Comparison of ENCODE assay signal across 14 cellular contexts in the genomic region with DNA sequence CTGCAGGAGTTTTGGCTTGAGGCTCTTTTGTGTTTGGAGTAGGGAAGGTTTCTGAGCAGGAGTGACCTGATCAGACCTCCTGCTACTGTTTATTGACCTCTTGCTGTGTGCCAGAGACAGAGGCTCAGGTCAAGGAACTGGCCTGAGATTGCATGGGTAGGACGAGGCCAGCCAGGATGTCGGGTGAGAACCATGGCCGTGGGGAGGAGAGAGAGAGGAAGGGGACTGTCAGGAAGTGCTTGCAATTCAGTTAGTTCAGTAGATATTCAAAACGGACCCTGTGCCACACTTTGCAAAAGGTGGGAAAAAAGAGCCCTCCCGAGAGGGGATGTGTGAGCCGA. TPM values are rescaled to one million over a fixed set of nuclear protein-coding genes. Genes with fewer than 3 reads are reported as not detected.
DNase-seq lines count a peak whose midpoint lies in the region; ATAC-seq and TF ChIP-seq lines count a peak whose summit lies in the region.
"Had no signal": no experiment of that assay in that cellular context is flagged by ENCODE, and none has a peak within 500 bp of the region (broad histone marks: within the 10 kb centered on the region; RNA-seq: fewer than 3 reads in every experiment).

No MANE protein-coding gene starts in this region.

- CTCF ChIA-PET in activated B cell treated with CpG ODN at 0.5 μM for 24 hours (lab: Charles Lee): interaction anchor here (1.5 to 5.8 kb wide), 3 partner anchors 15 to 27 kb away, joined by 4 to 78 read pairs (median 20); a partner anchor contains a TSS

- peaks cover 93% of the 10 kb centered on the region for H3K4me1 Mint-ChIP-seq in activated B cell treated with CpG ODN at 0.5 μM for 24 hours

- H3K36me3 Mint-ChIP-seq in activated B cell treated with CpG ODN at 0.5 μM for 24 hours (ENCODE audit: low read depth): peaks cover 16% of the 10 kb centered on the region

- intact Hi-C loops in cardiac septum (cut with DNase I): no loop called here
- intact Hi-C loops in Right ventricle myocardium superior (cut with DNase I): no loop called here
- intact Hi-C loops in activated B cell treated with CpG ODN at 0.5 μM for 24 hours (cut with micrococcal nuclease): no loop called here

- H3K27ac ChIP-seq in tibial nerve: peak overlapping the region in 3 of 4 donors; percentile 9 to 60 (median 50)
- H3K27ac ChIP-seq: cardiac muscle cell had no signal

- peaks cover 17% of the 10 kb centered on the region for H3K4me1 ChIP-seq in iPS-15b (ENCODE audit: control insufficient read depth, insufficient read depth, low read length)
- peaks cover 0 to 54% (median 34%) of the 10 kb centered on the region in 4 donors for H3K4me1 ChIP-seq in tibial nerve

- peak overlapping the region; percentile 89 for H3K27ac Mint-ChIP-seq in activated B cell treated with CpG ODN at 0.5 μM for 24 hours

- ATAC-seq in Right ventricle myocardium superior (ENCODE audit: poor library complexity): no peak
- ATAC-seq in activated B cell treated with CpG ODN at 0.5 μM for 24 hours (ENCODE audit: low read depth): no peak
- no peak for ATAC-seq in GM21447 (IDR thresholded peaks at IDR 0.05; ENCODE audit: unreplicated experiment)
- ATAC-seq in HG03175 (IDR thresholded peaks at IDR 0.05; ENCODE audit: unreplicated experiment): no peak
- ATAC-seq in HG02763 (IDR thresholded peaks at IDR 0.05; ENCODE audit: unreplicated experiment): no peak

- H3K4me3 ChIP-seq in iPS-15b (ENCODE audit: low read depth, low read length) (no peak overlapping the region), tibial nerve (no peak overlapping the region)
- H3K4me3 ChIP-seq: cardiac muscle cell had no signal

- no peak for TF ChIP-seq CTCF in activated B cell treated with CpG ODN at 0.5 μM for 24 hours (IDR thresholded peaks at IDR 0.05)
- TF ChIP-seq CTCF in tibial nerve (IDR thresholded peaks at IDR 0.05): no peak

- DNase-seq in cardiac septum (ENCODE audit: low spot score): peak; percentile 47
- no peak for DNase-seq in Right ventricle myocardium superior
- DNase-seq in activated B cell treated with CpG ODN at 0.5 μM for 24 hours: no peak
- no peak for DNase-seq in tibial nerve (ENCODE audit: low spot score in 2 of 2)
- DNase-seq: BE2C; erythroblast; GF-D8; stimulated activated naive CD4-positive, alpha-beta T cell had no signal

- H3K27me3 ChIP-seq in iPS-15b (ENCODE audit: control insufficient read depth, insufficient read depth, low read length) (no peaks in the 10 kb centered on the region), tibial nerve (no peaks in the 10 kb centered on the region)
- H3K27me3 ChIP-seq: BE2C, cardiac muscle cell had no signal

- no peak for TF ChIP-seq POLR2A in tibial nerve (IDR thresholded peaks at IDR 0.05)

- POLR2A ChIA-PET in activated B cell treated with CpG ODN at 0.5 μM for 24 hours (lab: Charles Lee): interaction anchor here (0.5 to 8.7 kb wide), 2 partner anchors 8 to 13 kb away, joined by 6 to 273 read pairs; a partner anchor contains a TSS

- no peaks in the 10 kb centered on the region for H3K36me3 ChIP-seq in iPS-15b (ENCODE audit: control insufficient read depth, insufficient read depth, low read length)
- H3K36me3 ChIP-seq in tibial nerve: no peaks in the 10 kb centered on the region
- H3K36me3 ChIP-seq: BE2C, cardiac muscle cell had no signal

- no peak for TF ChIP-seq EP300 in tibial nerve (IDR thresholded peaks at IDR 0.05)

- 56 to 70% methylated on average over 6 of the region's 6 CpGs for WGBS in tibial nerve, 2 donors

- H3K9me3 ChIP-seq in iPS-15b (ENCODE audit: control insufficient read depth, insufficient read depth, low read length) (no peaks in the 10 kb centered on the region), tibial nerve (no peaks in the 10 kb centered on the region)
- H3K9me3 ChIP-seq: BE2C had no signal

- H3K9me3 Mint-ChIP-seq in activated B cell treated with CpG ODN at 0.5 μM for 24 hours: no peaks in the 10 kb centered on the region

- no peaks in the 10 kb centered on the region for H3K27me3 Mint-ChIP-seq in activated B cell treated with CpG ODN at 0.5 μM for 24 hours
- H3K27me3 Mint-ChIP-seq: progenitor cell of endocrine pancreas had no signal

- H3K4me3 Mint-ChIP-seq in activated B cell treated with CpG ODN at 0.5 μM for 24 hours: peak overlapping the region; percentile 72

- peak overlapping the region; percentile 12 for H3K9ac ChIP-seq in iPS-15b (ENCODE audit: low read depth, low read length)

RNA-seq across cellular contexts. Expression of a gene that starts 14.0 kb away (rescaled TPM):
- total RNA-seq in cardiac septum (20.1 TPM), Right ventricle myocardium superior (14.0 TPM), activated B cell treated with CpG ODN at 0.5 μM for 24 hours (73.0 and 85.9 TPM in 2 replicates), tibial nerve (10 to 100 TPM; 27.3 to 35.4 (median 29.3) TPM)

RNA-seq across cellular contexts. Expression of a gene that starts 38.4 kb away (rescaled TPM):
- total RNA-seq in cardiac septum: 60.0 TPM
- 69.0 TPM for total RNA-seq in Right ventricle myocardium superior
- total RNA-seq in activated B cell treated with CpG ODN at 0.5 μM for 24 hours: 13.8 and 16.9 TPM in 2 replicates
- 10 to 100 TPM; 20.3 to 42.0 (median 24.7) TPM for total RNA-seq in tibial nerve
